Comparison of ENCODE assay signal across 24 cellular contexts in the genomic region with DNA sequence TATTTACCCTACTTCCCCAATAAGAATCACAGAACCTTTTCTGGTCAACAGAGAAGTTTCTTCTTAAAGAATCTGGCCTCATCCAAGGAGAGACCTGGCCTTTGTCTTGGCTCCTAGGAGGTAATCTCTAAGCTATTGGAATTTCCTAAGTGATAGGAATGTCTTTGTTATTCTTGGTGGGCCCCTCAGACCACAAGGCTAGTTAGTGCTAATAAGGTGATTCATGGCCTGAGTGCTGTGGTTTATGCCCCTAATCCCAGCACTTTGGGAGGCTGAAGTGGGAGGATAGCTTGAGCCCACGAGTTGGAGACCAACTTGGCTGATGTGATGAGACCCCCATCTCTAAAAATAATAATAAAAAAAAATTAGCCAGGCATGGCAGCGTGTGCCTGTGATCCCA. TPM values are rescaled to one million over a fixed set of nuclear protein-coding genes. Genes with fewer than 3 reads are reported as not detected.
A peak's percentile ranks its signal among the peaks of the same experiment; 100 is the strongest.
DNase-seq lines count a peak whose midpoint lies in the region; ATAC-seq, FAIRE-seq and TF ChIP-seq lines count a peak whose summit lies in the region.
"Had no signal": no experiment of that assay in that cellular context is flagged by ENCODE, and none has a peak within 500 bp of the region (broad histone marks: within the 10 kb centered on the region; RNA-seq: fewer than 3 reads in every experiment).

No MANE protein-coding gene starts in this region.

- no peak for TF ChIP-seq CTCF in A673 (conservative IDR thresholded peaks at IDR 0.05; ENCODE audit: low read depth, low read length)

- POLR2A ChIA-PET in A673 (lab: Charles Lee; ENCODE audit: low non-redundant PET): no interaction called here

- H3K9ac ChIP-seq in iPS-20b (ENCODE audit: low read depth, low read length): no peak overlapping the region
- H3K9ac ChIP-seq: KMS-11 had no signal

- no peak overlapping the region for H3K4me3 ChIP-seq in HAP-1
- H3K4me3 ChIP-seq in iPS-20b (ENCODE audit: low read length): peak overlapping the region; percentile 10; the same call in 1 of the 2 replicates
- no peak overlapping the region for H3K4me3 ChIP-seq in A673 (ENCODE audit: low read depth, low read length, poor library complexity, severe bottlenecking)
- H3K4me3 ChIP-seq: prostate gland, thoracic aorta, uterus had no signal

- DNase-seq in HAP-1 (ENCODE audit: low spot score in 2 of 2) (peak; percentile 32 to 34), astrocyte of the hippocampus (ENCODE audit: low read depth, low spot score) (peak; percentile 51), renal cortical epithelial cell (ENCODE audit: low read depth) (peak; percentile 43), A673 (ENCODE audit: low spot score) (no peak), GM12891 (ENCODE audit: insufficient read length, low spot score) (no peak), dermis blood vessel endothelial cell (no peak)
- DNase-seq: activated CD4-positive, alpha-beta T cell treated with anti-CD3 and anti-CD28 coated beads for 1 hour; activated CD8-positive, alpha-beta memory T cell treated with anti-CD3 and anti-CD28 coated beads for 24 hours; activated gamma-delta T cell; C1 segment of cervical spinal cord; Calu3; MM.1S; NCI-H1436 treated with DMSO at 0.1 percent for 48 hours; NCI-H446; uterus had no signal

- CTCF ChIA-PET in A673 (lab: Charles Lee): no interaction called here

- in situ Hi-C loops in HAP-1 (cut with MboI; ENCODE audit: low sequenced_read_pairs): no loop called here

- BruUV-seq in A673 (replicated peaks; lab: Mats Ljungman, UMichigan): no TSS peak

- intact Hi-C loops in A673 (cut with micrococcal nuclease; ENCODE audit: unreplicated experiment): no loop called here

- no peak for ATAC-seq in HG02610 (IDR thresholded peaks at IDR 0.05; ENCODE audit: unreplicated experiment)
- ATAC-seq: left lobe of liver had no signal

- peak overlapping the region; percentile 17 for H3K27ac ChIP-seq in iPS-20b (ENCODE audit: low read length)
- no peak overlapping the region for H3K27ac ChIP-seq in A673 (ENCODE audit: low read depth, low read length, poor library complexity, severe bottlenecking)
- H3K27ac ChIP-seq: epithelial cell of prostate, KMS-11, prostate gland, RWPE1, thoracic aorta, uterus had no signal

- H3K9me3 ChIP-seq in HAP-1 (no peaks in the 10 kb centered on the region), iPS-20b (ENCODE audit: insufficient read depth, low read depth, low read length) (peaks cover 5% of the 10 kb centered on the region; the same call in 1 of the 2 replicates), A673 (ENCODE audit: low read depth, low read length, poor library complexity, severe bottlenecking) (no peaks in the 10 kb centered on the region)
- H3K9me3 ChIP-seq: prostate gland, thoracic aorta, uterus had no signal

- TF ChIP-seq POLR2A in GM12891 (IDR thresholded peaks at IDR 0.05; ENCODE audit: low read depth, low read length): no peak

- H3K4me1 ChIP-seq in HAP-1 (peaks cover 7% of the 10 kb centered on the region), iPS-20b (ENCODE audit: insufficient read depth, low read length) (peaks cover 23% of the 10 kb centered on the region; the same call in 1 of the 2 replicates), A673 (ENCODE audit: insufficient read depth, low read length, poor library complexity, severe bottlenecking) (no peaks in the 10 kb centered on the region)
- H3K4me1 ChIP-seq: prostate gland, uterus had no signal

- H3K36me3 ChIP-seq in HAP-1 (replicated peaks): no peaks in the 10 kb centered on the region
- H3K36me3 ChIP-seq in iPS-20b (ENCODE audit: insufficient read depth, low read depth, low read length): no peaks in the 10 kb centered on the region
- no peaks in the 10 kb centered on the region for H3K36me3 ChIP-seq in A673 (ENCODE audit: insufficient read depth, low read length, poor library complexity, severe bottlenecking)
- H3K36me3 ChIP-seq: prostate gland, thoracic aorta, uterus had no signal

- H3K27me3 ChIP-seq in HAP-1 (ENCODE audit: low read depth): no peaks in the 10 kb centered on the region
- H3K27me3 ChIP-seq in iPS-20b (ENCODE audit: insufficient read depth, low read length): no peaks in the 10 kb centered on the region
- H3K27me3 ChIP-seq in A673 (replicated peaks; ENCODE audit: insufficient read depth, low read depth, low read length, poor library complexity): no peaks in the 10 kb centered on the region
- H3K27me3 ChIP-seq: uterus had no signal

- FAIRE-seq in GM12891 (lab: Jason Lieb, UNC): no peak

TF ChIP-seq in GM12891, 5 proteins besides CTCF, POLR2A, EP300 and RAD21:
- TF ChIP-seq POLR2AphosphoS5 (IDR thresholded peaks at IDR 0.05; ENCODE audit: low read depth, low read length) (no peak), TAF1 (IDR thresholded peaks at IDR 0.05; ENCODE audit: low read depth, low read length) (no peak), PAX5 (IDR thresholded peaks at IDR 0.05; ENCODE audit: insufficient read depth, low read length, severe bottlenecking) (no peak), SPI1 (IDR thresholded peaks at IDR 0.05; ENCODE audit: low read depth, low read length) (no peak), POU2F2 (IDR thresholded peaks at IDR 0.05; ENCODE audit: low read depth, low read length) (no peak)

RNA-seq across cellular contexts. Expression of a gene that starts 60.0 kb away (rescaled TPM):
- total RNA-seq in renal cortical epithelial cell: 0.05 TPM in 1 of 2 replicates, not detected in the other
- not detected in 2 replicates for total RNA-seq in A673 (2021)
- not detected for polyA plus RNA-seq in GM12891 (2012; ENCODE audit: low read depth, missing spikeins)
- not detected in 2 replicates for total RNA-seq in dermis blood vessel endothelial cell
- total RNA-seq: prostate gland; T-helper 1 cell treated with Interleukin-12 subunit alpha and Interleukin-12 subunit beta and Interleukin-4 antibody, amounts not matched to agents 30 ng/mL and 1 ng/mL, for 36 hours; thoracic aorta; uterus had no signal

Comparison
In these comparisons a context has a peak if more than half of its experiments do, and no peak if none do; other contexts are left out.
1. DNase-seq: peak in HAP-1 (2 of 2), astrocyte of the hippocampus (single experiment) and renal cortical epithelial cell (single experiment); none in A673 (single experiment), GM12891 (single experiment) and dermis blood vessel endothelial cell (single experiment).